ENCODE assay signal across 20 cellular contexts in the genomic region with DNA sequence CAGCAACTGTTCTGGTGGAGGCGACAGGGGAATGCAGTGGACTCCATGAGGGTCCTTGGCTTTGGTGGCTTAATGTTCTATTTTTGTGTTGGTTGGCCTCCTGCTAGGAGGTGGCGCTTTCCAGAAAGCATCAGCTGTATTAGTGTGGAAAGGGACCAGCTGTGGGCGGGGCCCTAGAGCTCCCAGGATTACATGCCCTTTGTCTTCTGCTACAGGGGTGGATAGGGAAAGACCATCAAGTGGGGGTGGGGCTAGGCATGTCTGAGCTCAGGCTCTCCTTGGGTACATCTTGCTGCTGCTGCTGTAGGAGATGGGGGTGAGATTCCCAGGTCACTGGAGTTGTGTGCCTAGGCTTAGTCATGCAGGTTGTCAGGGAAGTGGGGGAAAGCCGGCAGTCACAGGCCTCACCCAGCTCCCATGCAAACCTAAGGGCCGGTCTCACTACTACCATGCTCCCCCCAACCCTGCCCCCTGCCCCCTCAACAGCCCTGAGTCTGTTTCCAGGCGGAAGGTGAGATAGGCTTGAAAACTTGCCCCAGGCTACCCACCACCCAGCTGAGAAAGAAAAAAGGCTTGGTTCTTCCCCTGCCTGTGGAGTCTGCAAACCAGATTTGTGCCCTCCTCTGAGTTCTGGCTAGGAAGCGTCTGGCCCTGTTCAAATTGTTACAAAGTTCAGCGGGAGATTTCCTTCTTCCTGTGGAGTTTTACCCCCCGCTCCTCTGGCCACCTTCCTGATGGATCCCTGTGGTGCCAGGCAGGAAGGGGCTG.
A peak's percentile ranks its signal among the peaks of the same experiment; 100 is the strongest.
DNase-seq lines count a peak whose midpoint lies in the region; FAIRE-seq and TF ChIP-seq lines count a peak whose summit lies in the region.
"Had no signal": no experiment of that assay in that cellular context is flagged by ENCODE, and none has a peak within 500 bp of the region (broad histone marks: within the 10 kb centered on the region; RNA-seq: fewer than 3 reads in every experiment).

No MANE protein-coding gene starts in this region.

- no TSS peak for BruUV-seq in A673 (replicated peaks; lab: Mats Ljungman, UMichigan)

- peaks cover 26% of the 10 kb centered on the region for H3K36me3 Mint-ChIP-seq in neural progenitor cell
- H3K36me3 Mint-ChIP-seq: CD14-positive monocyte; CD4-positive, alpha-beta memory T cell had no signal

- H3K4me3 ChIP-seq in A673 (ENCODE audit: low read depth, low read length, poor library complexity, severe bottlenecking), result no peak overlapping the region
- peak overlapping the region; percentile 31; the same call in 1 of the 2 replicates for H3K4me3 ChIP-seq in SK-N-MC
- H3K4me3 ChIP-seq in kidney (ENCODE audit: low read length in 2 of 2), result no peak overlapping the region
- H3K4me3 ChIP-seq in neural progenitor cell, result no peak overlapping the region
- H3K4me3 ChIP-seq: A549, BLaER1 had no signal

- POLR2A ChIA-PET in A673 (lab: Charles Lee; ENCODE audit: low non-redundant PET), result no interaction called here

- H3K27ac Mint-ChIP-seq in neural progenitor cell, result no peak overlapping the region
- H3K27ac Mint-ChIP-seq: CD4-positive, alpha-beta memory T cell had no signal

- H3K9ac ChIP-seq in SK-N-MC (ENCODE audit: insufficient read length), result no peak overlapping the region
- no peak overlapping the region for H3K9ac ChIP-seq in kidney (ENCODE audit: low read length in 2 of 2)
- H3K9ac ChIP-seq in neural progenitor cell, result no peak overlapping the region
- H3K9ac ChIP-seq: BLaER1 had no signal

- no peak for FAIRE-seq in kidney (lab: Jason Lieb, UNC)
- FAIRE-seq: A549, G401.6, GM12891, GM19239, H1 had no signal

- H3K9me3 Mint-ChIP-seq in neural progenitor cell, result peaks cover 46% of the 10 kb centered on the region

- intact Hi-C loops in A673 (cut with micrococcal nuclease; ENCODE audit: unreplicated experiment) (loop anchor here (5.0 to 10.0 kb wide), 2 partner anchors 251 to 693 kb away; no protein-coding TSS in a partner anchor), kidney (cut with DNase I) (no loop called here)

- H3K27me3 Mint-ChIP-seq in neural progenitor cell (ENCODE audit: insufficient read depth, low read depth), result peaks cover 3% of the 10 kb centered on the region
- H3K27me3 Mint-ChIP-seq: CD4-positive, alpha-beta memory T cell had no signal

- peak overlapping the region; percentile 39 for H3K27ac ChIP-seq in A673 (ENCODE audit: low read depth, low read length, poor library complexity, severe bottlenecking)
- peak overlapping the region; percentile 45; the same call in 1 of the 2 replicates for H3K27ac ChIP-seq in SK-N-MC
- H3K27ac ChIP-seq in kidney (ENCODE audit: low read depth in 2 of 2, low read length in 2 of 2), result no peak overlapping the region
- H3K27ac ChIP-seq in neural progenitor cell, result no peak overlapping the region
- H3K27ac ChIP-seq: 22Rv1, A549, BLaER1 had no signal

- H3K36me3 ChIP-seq in A673 (ENCODE audit: insufficient read depth, low read length, poor library complexity, severe bottlenecking) (no peaks in the 10 kb centered on the region), SK-N-MC (ENCODE audit: insufficient read depth, low read length) (peaks cover 5% of the 10 kb centered on the region; the same call in 1 of the 2 replicates), kidney (ENCODE audit: control insufficient read depth in 1 of 2, insufficient read depth in 2 of 2, low read length in 2 of 2) (no peaks in the 10 kb centered on the region), neural progenitor cell (no peaks in the 10 kb centered on the region)
- H3K36me3 ChIP-seq: BLaER1 had no signal

- no peaks in the 10 kb centered on the region for H4K20me1 ChIP-seq in neural progenitor cell (ENCODE audit: low read depth)
- H4K20me1 ChIP-seq: BLaER1 had no signal

- DNase-seq in A673 (ENCODE audit: low spot score) (peak; percentile 91), SK-N-MC (ENCODE audit: low read depth, low spot score) (peak; percentile 51), kidney (peak; percentile 37), neural progenitor cell (ENCODE audit: low spot score) (peak; percentile 16), T-helper 9 cell (no peak), D341Med (ENCODE audit: low spot score) (no peak)
- DNase-seq in NK-92 treated with Interleukin-12 subunit alpha and Interleukin-12 subunit beta, amount 100 ng/mL, for 24 hours (lab: John Stamatoyannopoulos, UW), result no peak
- DNase-seq: CD4-positive, alpha-beta memory T cell; DMS53; DND-41; EL; H9 had no signal

- H3K4me1 ChIP-seq in A673 (ENCODE audit: insufficient read depth, low read length, poor library complexity, severe bottlenecking) (peaks cover 50% of the 10 kb centered on the region), kidney (ENCODE audit: control insufficient read depth in 1 of 2, insufficient read depth in 1 of 2, low read depth in 1 of 2, low read length in 2 of 2) (no peaks in the 10 kb centered on the region), neural progenitor cell (no peaks in the 10 kb centered on the region)
- H3K4me1 ChIP-seq: BLaER1 had no signal

- CTCF ChIA-PET in A673 (lab: Charles Lee), result no interaction called here

- H3K9me3 ChIP-seq in A673 (ENCODE audit: low read depth, low read length, poor library complexity, severe bottlenecking) (peaks cover 15% of the 10 kb centered on the region), SK-N-MC (ENCODE audit: low read depth, low read length) (no peaks in the 10 kb centered on the region), kidney (ENCODE audit: control insufficient read depth in 1 of 2, low read length in 2 of 2) (no peaks in the 10 kb centered on the region), neural progenitor cell (ENCODE audit: low read depth) (no peaks in the 10 kb centered on the region)
- H3K9me3 ChIP-seq: BLaER1 had no signal

- H3K4me2 ChIP-seq in neural progenitor cell, result no peak overlapping the region
- H3K4me2 ChIP-seq: A549, BLaER1 had no signal

- peaks cover 7% of the 10 kb centered on the region for H3K4me1 Mint-ChIP-seq in neural progenitor cell
- H3K4me1 Mint-ChIP-seq: CD14-positive monocyte; CD4-positive, alpha-beta memory T cell had no signal

- H3K79me2 ChIP-seq in neural progenitor cell (ENCODE audit: low read depth), result no peaks in the 10 kb centered on the region

- no peaks in the 10 kb centered on the region for H3F3A ChIP-seq in neural progenitor cell (ENCODE audit: low read depth)

- no peak for TF ChIP-seq CTCF in A673 (conservative IDR thresholded peaks at IDR 0.05; ENCODE audit: low read depth, low read length)
- no peak for TF ChIP-seq CTCF in kidney (IDR thresholded peaks at IDR 0.05; ENCODE audit: borderline replicate concordance, extremely low read depth, insufficient read depth)
- TF ChIP-seq CTCF in neural progenitor cell (IDR thresholded peaks at IDR 0.05), result no peak

- no peak overlapping the region for H3K4me3 Mint-ChIP-seq in neural progenitor cell
- H3K4me3 Mint-ChIP-seq: CD14-positive monocyte; CD4-positive, alpha-beta memory T cell; H9 had no signal

- no peaks in the 10 kb centered on the region for H3K27me3 ChIP-seq in A673 (replicated peaks; ENCODE audit: insufficient read depth, low read depth, low read length, poor library complexity)
- no peaks in the 10 kb centered on the region for H3K27me3 ChIP-seq in neural progenitor cell
- H3K27me3 ChIP-seq: BLaER1 had no signal

- H2AFZ ChIP-seq in neural progenitor cell (replicated peaks), result no peak overlapping the region

Comparison
In these comparisons a context has a peak if more than half of its experiments do, and no peak if none do; other contexts are left out.
1. DNase-seq: peak in A673 (single experiment), SK-N-MC (single experiment), kidney (single experiment) and neural progenitor cell (single experiment); none in T-helper 9 cell (single experiment), NK-92 treated with Interleukin-12 subunit alpha and Interleukin-12 subunit beta, amount 100 ng/mL, for 24 hours (single experiment) and D341Med (single experiment).
2. H3K27ac ChIP-seq: peak in A673 (single experiment) and SK-N-MC (single experiment); none in kidney (0 of 2) and neural progenitor cell (single experiment).